1 cellular context compared by ENCODE assay signal in genomic region chr17:67594115-67594878, GRCh38.
A peak's percentile ranks its signal among the peaks of the same experiment; 100 is the strongest.
TF ChIP-seq lines count a peak whose summit lies in the region.

No MANE protein-coding gene starts in this region.

TF ChIP-seq in GM12878, 131 proteins besides CTCF, POLR2A, EP300 and RAD21 (continues in another document):
- TF ChIP-seq SIN3A (IDR thresholded peaks at IDR 0.05; ENCODE audit: low read depth, low read length) (no peak), TARDBP (IDR thresholded peaks at IDR 0.05; ENCODE audit: borderline replicate concordance) (no peak), IKZF1 (conservative IDR thresholded peaks at IDR 0.05) (peak; percentile 83), DPF2 (IDR thresholded peaks at IDR 0.05) (0 out of 2 replicates have a peak, but pooled peaks have one; percentile 37), TCF12 (IDR thresholded peaks at IDR 0.05; ENCODE audit: low read depth, low read length) (peak; percentile 75), SMAD1 (IDR thresholded peaks at IDR 0.05; ENCODE audit: low read depth, partially characterized antibody) (no peak), EED (IDR thresholded peaks at IDR 0.05; ENCODE audit: low read depth) (peak; percentile 83), EGR1 (IDR thresholded peaks at IDR 0.05; ENCODE audit: borderline replicate concordance in 1 of 2, low read depth in 2 of 2, low read length in 2 of 2) (no peak), NR2C2 (IDR thresholded peaks at IDR 0.05; ENCODE audit: borderline replicate concordance, control insufficient read depth, insufficient read length, low read depth) (no peak), NFIC (IDR thresholded peaks at IDR 0.05; ENCODE audit: low read depth, low read length) (peak; percentile 88), KAT2A (conservative IDR thresholded peaks at IDR 0.05; ENCODE audit: control insufficient read depth, low read depth, low read length) (no peak), RUNX3 (IDR thresholded peaks at IDR 0.05; ENCODE audit: low read length) (peak; percentile 75), SMAD5 (IDR thresholded peaks at IDR 0.05; ENCODE audit: low read depth) (no peak), HDGF (IDR thresholded peaks at IDR 0.05) (no peak), GABPA (IDR thresholded peaks at IDR 0.05; ENCODE audit: low read depth) (no peak), ZNF217 (IDR thresholded peaks at IDR 0.05) (0 out of 2 replicates have a peak, but pooled peaks have one; percentile 16), IRF4 (IDR thresholded peaks at IDR 0.05; ENCODE audit: low read depth, low read length) (0 out of 2 replicates have a peak, but pooled peaks have one; percentile 53), ZNF622 (IDR thresholded peaks at IDR 0.05) (no peak), STAT1 (conservative IDR thresholded peaks at IDR 0.05) (no peak), ZNF274 (IDR thresholded peaks at IDR 0.05; ENCODE audit: insufficient read depth, insufficient read length) (no peak), MEF2A (IDR thresholded peaks at IDR 0.05; ENCODE audit: insufficient read depth, low read depth, low read length) (no peak), HSF1 (IDR thresholded peaks at IDR 0.05; ENCODE audit: low read depth, low read length) (no peak), ZBED1 (IDR thresholded peaks at IDR 0.05; ENCODE audit: borderline replicate concordance) (peak; percentile 54; the same call in 1 of the 2 replicates), BACH1 (IDR thresholded peaks at IDR 0.05; ENCODE audit: borderline replicate concordance) (no peak), CBFB (IDR thresholded peaks at IDR 0.05; ENCODE audit: low read depth) (no peak), BHLHE40 (IDR thresholded peaks at IDR 0.05; ENCODE audit: borderline replicate concordance in 1 of 2, low read depth in 2 of 2, low read length in 1 of 2) (peak; percentile 82), BCL3 (IDR thresholded peaks at IDR 0.05; ENCODE audit: borderline replicate concordance, insufficient read depth, low read depth, low read length, poor library complexity, severe bottlenecking) (peak; percentile 98), NRF1 (conservative IDR thresholded peaks at IDR 0.05; ENCODE audit: low read depth, low read length) (no peak), MTA2 (IDR thresholded peaks at IDR 0.05; ENCODE audit: low read depth) (peak; percentile 47; the same call in 1 of the 2 replicates), ZNF592 (IDR thresholded peaks at IDR 0.05) (no peak)
- TF ChIP-seq, protein P1, sequence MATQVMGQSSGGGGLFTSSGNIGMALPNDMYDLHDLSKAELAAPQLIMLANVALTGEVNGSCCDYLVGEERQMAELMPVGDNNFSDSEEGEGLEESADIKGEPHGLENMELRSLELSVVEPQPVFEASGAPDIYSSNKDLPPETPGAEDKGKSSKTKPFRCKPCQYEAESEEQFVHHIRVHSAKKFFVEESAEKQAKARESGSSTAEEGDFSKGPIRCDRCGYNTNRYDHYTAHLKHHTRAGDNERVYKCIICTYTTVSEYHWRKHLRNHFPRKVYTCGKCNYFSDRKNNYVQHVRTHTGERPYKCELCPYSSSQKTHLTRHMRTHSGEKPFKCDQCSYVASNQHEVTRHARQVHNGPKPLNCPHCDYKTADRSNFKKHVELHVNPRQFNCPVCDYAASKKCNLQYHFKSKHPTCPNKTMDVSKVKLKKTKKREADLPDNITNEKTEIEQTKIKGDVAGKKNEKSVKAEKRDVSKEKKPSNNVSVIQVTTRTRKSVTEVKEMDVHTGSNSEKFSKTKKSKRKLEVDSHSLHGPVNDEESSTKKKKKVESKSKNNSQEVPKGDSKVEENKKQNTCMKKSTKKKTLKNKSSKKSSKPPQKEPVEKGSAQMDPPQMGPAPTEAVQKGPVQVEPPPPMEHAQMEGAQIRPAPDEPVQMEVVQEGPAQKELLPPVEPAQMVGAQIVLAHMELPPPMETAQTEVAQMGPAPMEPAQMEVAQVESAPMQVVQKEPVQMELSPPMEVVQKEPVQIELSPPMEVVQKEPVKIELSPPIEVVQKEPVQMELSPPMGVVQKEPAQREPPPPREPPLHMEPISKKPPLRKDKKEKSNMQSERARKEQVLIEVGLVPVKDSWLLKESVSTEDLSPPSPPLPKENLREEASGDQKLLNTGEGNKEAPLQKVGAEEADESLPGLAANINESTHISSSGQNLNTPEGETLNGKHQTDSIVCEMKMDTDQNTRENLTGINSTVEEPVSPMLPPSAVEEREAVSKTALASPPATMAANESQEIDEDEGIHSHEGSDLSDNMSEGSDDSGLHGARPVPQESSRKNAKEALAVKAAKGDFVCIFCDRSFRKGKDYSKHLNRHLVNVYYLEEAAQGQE (IDR thresholded peaks at IDR 0.05; ENCODE audit: low read depth, low read length) = no peak
- TF ChIP-seq, protein P2, sequence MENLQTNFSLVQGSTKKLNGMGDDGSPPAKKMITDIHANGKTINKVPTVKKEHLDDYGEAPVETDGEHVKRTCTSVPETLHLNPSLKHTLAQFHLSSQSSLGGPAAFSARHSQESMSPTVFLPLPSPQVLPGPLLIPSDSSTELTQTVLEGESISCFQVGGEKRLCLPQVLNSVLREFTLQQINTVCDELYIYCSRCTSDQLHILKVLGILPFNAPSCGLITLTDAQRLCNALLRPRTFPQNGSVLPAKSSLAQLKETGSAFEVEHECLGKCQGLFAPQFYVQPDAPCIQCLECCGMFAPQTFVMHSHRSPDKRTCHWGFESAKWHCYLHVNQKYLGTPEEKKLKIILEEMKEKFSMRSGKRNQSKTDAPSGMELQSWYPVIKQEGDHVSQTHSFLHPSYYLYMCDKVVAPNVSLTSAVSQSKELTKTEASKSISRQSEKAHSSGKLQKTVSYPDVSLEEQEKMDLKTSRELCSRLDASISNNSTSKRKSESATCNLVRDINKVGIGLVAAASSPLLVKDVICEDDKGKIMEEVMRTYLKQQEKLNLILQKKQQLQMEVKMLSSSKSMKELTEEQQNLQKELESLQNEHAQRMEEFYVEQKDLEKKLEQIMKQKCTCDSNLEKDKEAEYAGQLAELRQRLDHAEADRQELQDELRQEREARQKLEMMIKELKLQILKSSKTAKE (IDR thresholded peaks at IDR 0.05; ENCODE audit: low read depth, poor library complexity, severe bottlenecking) = peak; percentile 42
- TF ChIP-seq, protein P3, sequence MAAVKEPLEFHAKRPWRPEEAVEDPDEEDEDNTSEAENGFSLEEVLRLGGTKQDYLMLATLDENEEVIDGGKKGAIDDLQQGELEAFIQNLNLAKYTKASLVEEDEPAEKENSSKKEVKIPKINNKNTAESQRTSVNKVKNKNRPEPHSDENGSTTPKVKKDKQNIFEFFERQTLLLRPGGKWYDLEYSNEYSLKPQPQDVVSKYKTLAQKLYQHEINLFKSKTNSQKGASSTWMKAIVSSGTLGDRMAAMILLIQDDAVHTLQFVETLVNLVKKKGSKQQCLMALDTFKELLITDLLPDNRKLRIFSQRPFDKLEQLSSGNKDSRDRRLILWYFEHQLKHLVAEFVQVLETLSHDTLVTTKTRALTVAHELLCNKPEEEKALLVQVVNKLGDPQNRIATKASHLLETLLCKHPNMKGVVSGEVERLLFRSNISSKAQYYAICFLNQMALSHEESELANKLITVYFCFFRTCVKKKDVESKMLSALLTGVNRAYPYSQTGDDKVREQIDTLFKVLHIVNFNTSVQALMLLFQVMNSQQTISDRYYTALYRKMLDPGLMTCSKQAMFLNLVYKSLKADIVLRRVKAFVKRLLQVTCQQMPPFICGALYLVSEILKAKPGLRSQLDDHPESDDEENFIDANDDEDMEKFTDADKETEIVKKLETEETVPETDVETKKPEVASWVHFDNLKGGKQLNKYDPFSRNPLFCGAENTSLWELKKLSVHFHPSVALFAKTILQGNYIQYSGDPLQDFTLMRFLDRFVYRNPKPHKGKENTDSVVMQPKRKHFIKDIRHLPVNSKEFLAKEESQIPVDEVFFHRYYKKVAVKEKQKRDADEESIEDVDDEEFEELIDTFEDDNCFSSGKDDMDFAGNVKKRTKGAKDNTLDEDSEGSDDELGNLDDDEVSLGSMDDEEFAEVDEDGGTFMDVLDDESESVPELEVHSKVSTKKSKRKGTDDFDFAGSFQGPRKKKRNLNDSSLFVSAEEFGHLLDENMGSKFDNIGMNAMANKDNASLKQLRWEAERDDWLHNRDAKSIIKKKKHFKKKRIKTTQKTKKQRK (IDR thresholded peaks at IDR 0.05; ENCODE audit: low read depth, low read length) = no peak
- TF ChIP-seq, protein P4, sequence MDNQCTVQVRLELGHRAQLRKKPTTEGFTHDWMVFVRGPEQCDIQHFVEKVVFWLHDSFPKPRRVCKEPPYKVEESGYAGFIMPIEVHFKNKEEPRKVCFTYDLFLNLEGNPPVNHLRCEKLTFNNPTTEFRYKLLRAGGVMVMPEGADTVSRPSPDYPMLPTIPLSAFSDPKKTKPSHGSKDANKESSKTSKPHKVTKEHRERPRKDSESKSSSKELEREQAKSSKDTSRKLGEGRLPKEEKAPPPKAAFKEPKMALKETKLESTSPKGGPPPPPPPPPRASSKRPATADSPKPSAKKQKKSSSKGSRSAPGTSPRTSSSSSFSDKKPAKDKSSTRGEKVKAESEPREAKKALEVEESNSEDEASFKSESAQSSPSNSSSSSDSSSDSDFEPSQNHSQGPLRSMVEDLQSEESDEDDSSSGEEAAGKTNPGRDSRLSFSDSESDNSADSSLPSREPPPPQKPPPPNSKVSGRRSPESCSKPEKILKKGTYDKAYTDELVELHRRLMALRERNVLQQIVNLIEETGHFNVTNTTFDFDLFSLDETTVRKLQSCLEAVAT (IDR thresholded peaks at IDR 0.05) = 0 out of 2 replicates have a peak, but pooled peaks have one; percentile 17
- TF ChIP-seq, protein P5, sequence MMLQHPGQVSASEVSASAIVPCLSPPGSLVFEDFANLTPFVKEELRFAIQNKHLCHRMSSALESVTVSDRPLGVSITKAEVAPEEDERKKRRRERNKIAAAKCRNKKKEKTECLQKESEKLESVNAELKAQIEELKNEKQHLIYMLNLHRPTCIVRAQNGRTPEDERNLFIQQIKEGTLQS (IDR thresholded peaks at IDR 0.05; ENCODE audit: borderline replicate concordance, extremely low read depth, low read depth, low read length) = no peak
- TF ChIP-seq, protein P6, sequence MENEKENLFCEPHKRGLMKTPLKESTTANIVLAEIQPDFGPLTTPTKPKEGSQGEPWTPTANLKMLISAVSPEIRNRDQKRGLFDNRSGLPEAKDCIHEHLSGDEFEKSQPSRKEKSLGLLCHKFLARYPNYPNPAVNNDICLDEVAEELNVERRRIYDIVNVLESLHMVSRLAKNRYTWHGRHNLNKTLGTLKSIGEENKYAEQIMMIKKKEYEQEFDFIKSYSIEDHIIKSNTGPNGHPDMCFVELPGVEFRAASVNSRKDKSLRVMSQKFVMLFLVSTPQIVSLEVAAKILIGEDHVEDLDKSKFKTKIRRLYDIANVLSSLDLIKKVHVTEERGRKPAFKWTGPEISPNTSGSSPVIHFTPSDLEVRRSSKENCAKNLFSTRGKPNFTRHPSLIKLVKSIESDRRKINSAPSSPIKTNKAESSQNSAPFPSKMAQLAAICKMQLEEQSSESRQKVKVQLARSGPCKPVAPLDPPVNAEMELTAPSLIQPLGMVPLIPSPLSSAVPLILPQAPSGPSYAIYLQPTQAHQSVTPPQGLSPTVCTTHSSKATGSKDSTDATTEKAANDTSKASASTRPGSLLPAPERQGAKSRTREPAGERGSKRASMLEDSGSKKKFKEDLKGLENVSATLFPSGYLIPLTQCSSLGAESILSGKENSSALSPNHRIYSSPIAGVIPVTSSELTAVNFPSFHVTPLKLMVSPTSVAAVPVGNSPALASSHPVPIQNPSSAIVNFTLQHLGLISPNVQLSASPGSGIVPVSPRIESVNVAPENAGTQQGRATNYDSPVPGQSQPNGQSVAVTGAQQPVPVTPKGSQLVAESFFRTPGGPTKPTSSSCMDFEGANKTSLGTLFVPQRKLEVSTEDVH (IDR thresholded peaks at IDR 0.05; ENCODE audit: low read depth, partially characterized antibody) = no peak
